9 cellular contexts compared by ENCODE assay signal in the genomic region with DNA sequence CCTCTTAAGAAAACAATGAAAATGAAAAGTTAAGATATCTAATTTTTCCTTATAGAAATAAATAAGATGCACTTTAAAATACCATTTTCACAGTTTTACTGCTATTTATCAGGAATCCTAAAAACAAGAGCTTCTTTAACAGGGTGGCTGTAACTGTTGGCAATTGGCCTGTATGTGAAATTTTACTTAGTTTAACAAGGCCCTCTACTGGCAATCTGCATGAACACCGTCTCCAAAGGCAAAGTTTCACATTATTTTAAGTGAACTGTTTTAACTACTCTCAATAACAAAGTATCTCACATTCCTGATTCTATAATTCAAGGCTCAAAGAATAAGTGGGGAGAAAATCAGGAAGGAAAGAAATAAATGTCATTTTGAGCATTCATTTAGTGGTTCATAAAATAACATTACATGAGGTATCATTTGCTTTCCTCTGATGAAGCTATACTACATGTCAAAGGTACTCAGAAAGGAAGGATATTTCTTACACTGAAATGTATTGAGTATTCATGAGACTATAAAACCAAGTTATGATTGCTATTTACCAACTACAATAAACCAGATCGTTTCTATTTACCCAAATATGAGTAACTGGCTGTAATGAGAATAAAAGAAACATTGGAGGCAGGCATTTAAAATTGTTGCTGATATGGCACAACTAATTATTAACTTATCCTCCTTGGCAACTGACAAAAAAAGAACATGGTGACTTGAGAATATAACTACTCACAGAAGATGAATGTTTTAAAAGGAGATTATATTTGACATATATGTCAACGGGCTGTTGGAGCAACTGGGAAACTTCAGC. TPM values are rescaled to one million over a fixed set of nuclear protein-coding genes. Genes with fewer than 3 reads are reported as not detected.
DNase-seq lines count a peak whose midpoint lies in the region; ATAC-seq and TF ChIP-seq lines count a peak whose summit lies in the region.
"Had no signal": no experiment of that assay in that cellular context is flagged by ENCODE, and none has a peak within 500 bp of the region (broad histone marks: within the 10 kb centered on the region; RNA-seq: fewer than 3 reads in every experiment).

No MANE protein-coding gene starts in this region.

- ATAC-seq in HG02798 (IDR thresholded peaks at IDR 0.05; ENCODE audit: poor library complexity, unreplicated experiment) = peak; percentile 63
- peak; percentile 67 for ATAC-seq in mucosa of descending colon
- ATAC-seq in activated naive CD4-positive, alpha-beta T cell treated with anti-CD3 and anti-CD28 coated beads, Interleukin-2, amount 50 U/mL, for 72 hours = no peak

- no peaks in the 10 kb centered on the region; the same call in 1 of the 2 replicates for H3K27me3 ChIP-seq in GM06990 (replicated peaks; ENCODE audit: control insufficient read depth, insufficient read depth, low read length)
- no peaks in the 10 kb centered on the region for H3K27me3 ChIP-seq in colonic mucosa
- H3K27me3 ChIP-seq in effector memory CD4-positive, alpha-beta T cell (replicated peaks; ENCODE audit: control insufficient read depth, insufficient read depth, low read length, poor library complexity, severe bottlenecking) = no peaks in the 10 kb centered on the region

- intact Hi-C loops in colonic mucosa (cut with DNase I) (loop anchor here (5.0 to 10.0 kb wide), 3 partner anchors 136 to 1016 kb away; no protein-coding TSS in a partner anchor), mucosa of descending colon (cut with DNase I, micrococcal nuclease) (no loop called here)

- H3K9ac ChIP-seq in colonic mucosa (ENCODE audit: low read depth in 2 of 2, low read length in 2 of 2) = no peak overlapping the region

- H3K36me3 ChIP-seq in GM06990 (ENCODE audit: control insufficient read depth, insufficient read depth, low read length) (no peaks in the 10 kb centered on the region), colonic mucosa (no peaks in the 10 kb centered on the region), mucosa of descending colon (ENCODE audit: low read depth) (no peaks in the 10 kb centered on the region)
- H3K36me3 ChIP-seq in effector memory CD4-positive, alpha-beta T cell (ENCODE audit: control insufficient read depth, insufficient read depth, low read length) = no peaks in the 10 kb centered on the region

- H3K9me3 ChIP-seq in colonic mucosa (no peaks in the 10 kb centered on the region), mucosa of descending colon (no peaks in the 10 kb centered on the region)
- H3K9me3 ChIP-seq in effector memory CD4-positive, alpha-beta T cell (ENCODE audit: control insufficient read depth, low read length) = no peaks in the 10 kb centered on the region

- H3K4me3 ChIP-seq in GM06990 (replicated peaks; ENCODE audit: low read depth, low read length) (no peak overlapping the region), colonic mucosa (no peak overlapping the region), mucosa of descending colon (no peak overlapping the region)
- no peak overlapping the region for H3K4me3 ChIP-seq in effector memory CD4-positive, alpha-beta T cell (ENCODE audit: insufficient read depth, low read depth, low read length, poor library complexity, severe bottlenecking)
- H3K4me3 ChIP-seq: skin epidermis had no signal

- TF ChIP-seq CTCF in GM06990 (IDR thresholded peaks at IDR 0.05; ENCODE audit: insufficient read depth, low read length, poor library complexity, severe bottlenecking) (peak; percentile 68), colonic mucosa (IDR thresholded peaks at IDR 0.05) (peak; percentile 52), mucosa of descending colon (IDR thresholded peaks at IDR 0.05) (peak; percentile 42)

- no peak overlapping the region for H3K27ac ChIP-seq in colonic mucosa
- H3K27ac ChIP-seq in effector memory CD4-positive, alpha-beta T cell (ENCODE audit: insufficient read depth, low read length, poor library complexity, severe bottlenecking) = no peak overlapping the region
- H3K27ac ChIP-seq: skin epidermis had no signal

- H3K9me3 Mint-ChIP-seq in activated naive CD4-positive, alpha-beta T cell treated with anti-CD3 and anti-CD28 coated beads, Interleukin-2, amount 50 U/mL, for 72 hours = no peaks in the 10 kb centered on the region

- DNase-seq in GM06990 (ENCODE audit: extremely low read depth, insufficient read length) (no peak), NCI-H69 (lab: John Stamatoyannopoulos, UW) (peak; percentile 24), colonic mucosa (peak; percentile 25), mucosa of descending colon (peak in 1 of 3 donors; percentile 57), MV-4-11 (lab: John Stamatoyannopoulos, UW) (no peak)
- no peak for DNase-seq in effector memory CD4-positive, alpha-beta T cell
- DNase-seq in activated naive CD4-positive, alpha-beta T cell treated with anti-CD3 and anti-CD28 coated beads, Interleukin-2, amount 50 U/mL, for 72 hours (ENCODE audit: low spot score in 2 of 2) = no peak

- no peaks in the 10 kb centered on the region for H3K4me1 ChIP-seq in colonic mucosa
- no peaks in the 10 kb centered on the region for H3K4me1 ChIP-seq in mucosa of descending colon (ENCODE audit: low read depth)
- H3K4me1 ChIP-seq in effector memory CD4-positive, alpha-beta T cell (ENCODE audit: control insufficient read depth, insufficient read depth, low read length, poor library complexity, severe bottlenecking) = no peaks in the 10 kb centered on the region

- H3K36me3 Mint-ChIP-seq in activated naive CD4-positive, alpha-beta T cell treated with anti-CD3 and anti-CD28 coated beads, Interleukin-2, amount 50 U/mL, for 72 hours = no peaks in the 10 kb centered on the region

- H3K27ac Mint-ChIP-seq in activated naive CD4-positive, alpha-beta T cell treated with anti-CD3 and anti-CD28 coated beads, Interleukin-2, amount 50 U/mL, for 72 hours = no peak overlapping the region

RNA-seq across cellular contexts. Expression of a gene that starts 7.0 kb away (rescaled TPM):
- total RNA-seq in colonic mucosa = 1 to 10 TPM; 2.9 to 3.7 TPM
- total RNA-seq in mucosa of descending colon = 1 to 10 TPM; 1.9 to 6.3 (median 2.3) TPM
- total RNA-seq in activated naive CD4-positive, alpha-beta T cell treated with anti-CD3 and anti-CD28 coated beads, Interleukin-2, amount 50 U/mL, for 72 hours = not detected

Comparison
In these comparisons a context has a peak if more than half of its experiments do, and no peak if none do; other contexts are left out.
1. DNase-seq: peak in NCI-H69 (single experiment) and colonic mucosa (single experiment); none in GM06990 (single experiment), effector memory CD4-positive, alpha-beta T cell (0 of 3), MV-4-11 (single experiment) and activated naive CD4-positive, alpha-beta T cell treated with anti-CD3 and anti-CD28 coated beads, Interleukin-2, amount 50 U/mL, for 72 hours (0 of 2).
2. ATAC-seq: peak in HG02798 (single experiment) and mucosa of descending colon (single experiment); none in activated naive CD4-positive, alpha-beta T cell treated with anti-CD3 and anti-CD28 coated beads, Interleukin-2, amount 50 U/mL, for 72 hours (0 of 2).
3. Peak in every context shown above with its lines, with median percentiles within 50 percentile points of each other: CTCF ChIP-seq.